In genomic region chr10:24318517-24318916, GRCh38 we compare ENCODE assay signal across 29 cellular contexts.
DNase-seq lines count a peak whose midpoint lies in the region; ATAC-seq, FAIRE-seq and TF ChIP-seq lines count a peak whose summit lies in the region.
"Had no signal": no experiment of that assay in that cellular context is flagged by ENCODE, and none has a peak within 500 bp of the region (broad histone marks: within the 10 kb centered on the region; RNA-seq: fewer than 3 reads in every experiment).

No MANE protein-coding gene starts in this region.

- DNase-seq in NCI-H226 (peak; percentile 33), body of pancreas (peak; percentile 74 to 90 (median 81)), kidney tubule cell (ENCODE audit: low spot score) (peak; percentile 76), small intestine (peak; percentile 4)
- DNase-seq in CD8-positive, alpha-beta memory T cell = no peak
- DNase-seq: activated CD4-positive, alpha-beta T cell treated with anti-CD3 and anti-CD28 coated beads, Interleukin-2, amount 10 ng/mL, durations not matched to agents 7 days and 5 days; activated gamma-delta T cell treated with Interleukin-2 at 50 U/mL for 16 hours; activated naive CD8-positive, alpha-beta T cell treated with anti-CD3 and anti-CD28 coated beads, Interleukin-2, amount 10 ng/mL, durations not matched to agents 7 days and 5 days; activated T-cell treated with anti-CD3 and anti-CD28 coated beads, Interleukin-2, amount 50 U/mL, for 1 hour; dermis blood vessel endothelial cell; DMS153; endodermal cell; esophagus squamous epithelium; foreskin melanocyte; Kasumi-1; left lung; mesenchymal stem cell; NCI-H1436; NCI-H774; SIG-M5; sigmoid colon; stimulated activated CD4-positive, alpha-beta T cell treated with anti-CD3 and anti-CD28 coated beads, Interleukin-4, amount 100 ng/mL, for 24 hours had no signal

- H3K9me3 ChIP-seq in body of pancreas (no peaks in the 10 kb centered on the region), small intestine (ENCODE audit: control insufficient read depth, low read depth) (no peaks in the 10 kb centered on the region)
- H3K9me3 ChIP-seq in CD8-positive, alpha-beta memory T cell (ENCODE audit: low read length) = no peaks in the 10 kb centered on the region
- H3K9me3 ChIP-seq: ascending aorta, esophagus squamous epithelium, HAP-1, left lung, sigmoid colon, tibial nerve had no signal

- peaks cover 0 to 4% (median 0%) of the 10 kb centered on the region in 5 donors for H3K9me3 Mint-ChIP-seq in CD8-positive, alpha-beta memory T cell
- no peaks in the 10 kb centered on the region for H3K9me3 Mint-ChIP-seq in activated T-helper 17 cell treated with anti-CD3 and anti-CD28 coated beads, Interleukin-2, amount 50 U/mL, for 72 hours
- H3K9me3 Mint-ChIP-seq: activated CD4-positive, alpha-beta T cell treated with anti-CD3 and anti-CD28 coated beads, Interleukin-2, amount 10 ng/mL, durations not matched to agents 7 days and 5 days; activated naive CD8-positive, alpha-beta T cell treated with anti-CD3 and anti-CD28 coated beads, Interleukin-2, amount 10 ng/mL, durations not matched to agents 7 days and 5 days; central memory CD8-positive, alpha-beta T cell; endodermal cell had no signal

- H3K27me3 ChIP-seq in body of pancreas (no peaks in the 10 kb centered on the region), small intestine (ENCODE audit: control insufficient read depth in 2 of 2, insufficient read depth in 2 of 2, low read length in 2 of 2) (no peaks in the 10 kb centered on the region)
- no peaks in the 10 kb centered on the region for H3K27me3 ChIP-seq in CD8-positive, alpha-beta memory T cell (ENCODE audit: insufficient read depth, low read length, poor library complexity, severe bottlenecking)
- H3K27me3 ChIP-seq: ascending aorta, esophagus squamous epithelium, left lung, sigmoid colon, tibial nerve had no signal

- H3K36me3 ChIP-seq in body of pancreas (replicated peaks in 1 of 2; ENCODE audit: insufficient read depth in 1 of 2, low read depth in 2 of 2) (no peaks in the 10 kb centered on the region), small intestine (ENCODE audit: control insufficient read depth in 2 of 2, insufficient read depth in 2 of 2, low read length in 2 of 2) (no peaks in the 10 kb centered on the region)
- H3K36me3 ChIP-seq in CD8-positive, alpha-beta memory T cell (ENCODE audit: insufficient read depth, low read length) = no peaks in the 10 kb centered on the region
- H3K36me3 ChIP-seq: ascending aorta, HAP-1, left lung, sigmoid colon, tibial nerve had no signal

- no peak overlapping the region for H3K4me3 Mint-ChIP-seq in CD8-positive, alpha-beta memory T cell
- no peak overlapping the region for H3K4me3 Mint-ChIP-seq in activated T-helper 17 cell treated with anti-CD3 and anti-CD28 coated beads, Interleukin-2, amount 50 U/mL, for 72 hours
- H3K4me3 Mint-ChIP-seq: activated CD4-positive, alpha-beta T cell treated with anti-CD3 and anti-CD28 coated beads, Interleukin-2, amount 10 ng/mL, durations not matched to agents 7 days and 5 days; activated naive CD8-positive, alpha-beta T cell treated with anti-CD3 and anti-CD28 coated beads, Interleukin-2, amount 10 ng/mL, durations not matched to agents 7 days and 5 days; central memory CD8-positive, alpha-beta T cell; endodermal cell had no signal

- no peaks in the 10 kb centered on the region for H3K36me3 Mint-ChIP-seq in CD8-positive, alpha-beta memory T cell
- H3K36me3 Mint-ChIP-seq in activated T-helper 17 cell treated with anti-CD3 and anti-CD28 coated beads, Interleukin-2, amount 50 U/mL, for 72 hours (ENCODE audit: low read depth) = no peaks in the 10 kb centered on the region
- H3K36me3 Mint-ChIP-seq: activated naive CD8-positive, alpha-beta T cell treated with anti-CD3 and anti-CD28 coated beads, Interleukin-2, amount 10 ng/mL, durations not matched to agents 7 days and 5 days had no signal

- CTCF ChIA-PET in CD8-positive, alpha-beta memory T cell (lab: Charles Lee) = no interaction called here

- no peak overlapping the region for H3K27ac Mint-ChIP-seq in CD8-positive, alpha-beta memory T cell
- H3K27ac Mint-ChIP-seq in activated T-helper 17 cell treated with anti-CD3 and anti-CD28 coated beads, Interleukin-2, amount 50 U/mL, for 72 hours = no peak overlapping the region
- H3K27ac Mint-ChIP-seq: activated CD4-positive, alpha-beta T cell treated with anti-CD3 and anti-CD28 coated beads, Interleukin-2, amount 10 ng/mL, durations not matched to agents 7 days and 5 days; activated naive CD8-positive, alpha-beta T cell treated with anti-CD3 and anti-CD28 coated beads, Interleukin-2, amount 10 ng/mL, durations not matched to agents 7 days and 5 days; endodermal cell had no signal

- no peak for TF ChIP-seq CTCF in body of pancreas (IDR thresholded peaks at IDR 0.05)

- POLR2A ChIA-PET in CD8-positive, alpha-beta memory T cell (lab: Charles Lee) = no interaction called here

- WGBS in body of pancreas, 2 donors = 17 to 31% methylated on average over 5 of the region's 5 CpGs
- WGBS in small intestine, 3 donors = 12 to 64% (median 43%) methylated on average over 5 of the region's 5 CpGs

- ATAC-seq in body of pancreas = peak; percentile 94
- ATAC-seq in HG02588 (IDR thresholded peaks at IDR 0.05; ENCODE audit: unreplicated experiment) = no peak
- ATAC-seq in activated T-helper 17 cell treated with anti-CD3 and anti-CD28 coated beads, Interleukin-2, amount 50 U/mL, for 72 hours (replicated peaks) = no peak
- ATAC-seq: left lung had no signal

- H3K4me3 ChIP-seq in body of pancreas (no peak overlapping the region), small intestine (ENCODE audit: low read depth in 1 of 2, low read length in 2 of 2) (no peak overlapping the region)
- no peak overlapping the region for H3K4me3 ChIP-seq in CD8-positive, alpha-beta memory T cell (ENCODE audit: low read length)
- H3K4me3 ChIP-seq: ascending aorta, esophagus squamous epithelium, HAP-1, left lung, sigmoid colon, tibial nerve had no signal

- H3K27ac ChIP-seq in body of pancreas = peak overlapping the region; percentile 92 to 94 (median 94)
- no peak overlapping the region for H3K27ac ChIP-seq in small intestine (ENCODE audit: low read depth in 1 of 2, low read length in 1 of 2)
- H3K27ac ChIP-seq in CD8-positive, alpha-beta memory T cell (ENCODE audit: low read depth, low read length) = no peak overlapping the region
- H3K27ac ChIP-seq: ascending aorta, esophagus squamous epithelium, left lung, sigmoid colon, tibial nerve had no signal

- H3K4me1 ChIP-seq in body of pancreas = peaks cover 60% of the 10 kb centered on the region
- no peaks in the 10 kb centered on the region for H3K4me1 ChIP-seq in small intestine (ENCODE audit: control insufficient read depth in 2 of 2, insufficient read depth in 1 of 2, low read depth in 1 of 2, low read length in 1 of 2)
- H3K4me1 ChIP-seq in CD8-positive, alpha-beta memory T cell (ENCODE audit: insufficient read depth, low read length) = no peaks in the 10 kb centered on the region
- H3K4me1 ChIP-seq: ascending aorta, left lung, sigmoid colon had no signal

- H3K4me1 Mint-ChIP-seq in CD8-positive, alpha-beta memory T cell = no peaks in the 10 kb centered on the region
- H3K4me1 Mint-ChIP-seq in activated T-helper 17 cell treated with anti-CD3 and anti-CD28 coated beads, Interleukin-2, amount 50 U/mL, for 72 hours = no peaks in the 10 kb centered on the region
- H3K4me1 Mint-ChIP-seq: activated CD4-positive, alpha-beta T cell treated with anti-CD3 and anti-CD28 coated beads, Interleukin-2, amount 10 ng/mL, durations not matched to agents 7 days and 5 days; activated naive CD8-positive, alpha-beta T cell treated with anti-CD3 and anti-CD28 coated beads, Interleukin-2, amount 10 ng/mL, durations not matched to agents 7 days and 5 days; central memory CD8-positive, alpha-beta T cell had no signal

- no peak for TF ChIP-seq POLR2A in body of pancreas (IDR thresholded peaks at IDR 0.05)

- intact Hi-C loops in body of pancreas (cut with DNase I) = no loop called here

- H3K27me3 Mint-ChIP-seq in CD8-positive, alpha-beta memory T cell = no peaks in the 10 kb centered on the region
- H3K27me3 Mint-ChIP-seq in activated T-helper 17 cell treated with anti-CD3 and anti-CD28 coated beads, Interleukin-2, amount 50 U/mL, for 72 hours = peaks cover 8% of the 10 kb centered on the region
- H3K27me3 Mint-ChIP-seq: activated CD4-positive, alpha-beta T cell treated with anti-CD3 and anti-CD28 coated beads, Interleukin-2, amount 10 ng/mL, durations not matched to agents 7 days and 5 days; activated naive CD8-positive, alpha-beta T cell treated with anti-CD3 and anti-CD28 coated beads, Interleukin-2, amount 10 ng/mL, durations not matched to agents 7 days and 5 days; central memory CD8-positive, alpha-beta T cell had no signal

- no peak for FAIRE-seq in small intestine (lab: Jason Lieb, UNC)
- FAIRE-seq: RCC 7860 had no signal

Comparison
In these comparisons a context has a peak if more than half of its experiments do, and no peak if none do; other contexts are left out.
1. DNase-seq: peak in NCI-H226 (single experiment), body of pancreas (4 of 4), kidney tubule cell (single experiment) and small intestine (single experiment); none in CD8-positive, alpha-beta memory T cell (0 of 5).
2. H3K27ac ChIP-seq: peak in body of pancreas (4 of 4); none in small intestine (0 of 2) and CD8-positive, alpha-beta memory T cell (single experiment).